ENCODE assay signal across 38 cellular contexts in the genomic region with DNA sequence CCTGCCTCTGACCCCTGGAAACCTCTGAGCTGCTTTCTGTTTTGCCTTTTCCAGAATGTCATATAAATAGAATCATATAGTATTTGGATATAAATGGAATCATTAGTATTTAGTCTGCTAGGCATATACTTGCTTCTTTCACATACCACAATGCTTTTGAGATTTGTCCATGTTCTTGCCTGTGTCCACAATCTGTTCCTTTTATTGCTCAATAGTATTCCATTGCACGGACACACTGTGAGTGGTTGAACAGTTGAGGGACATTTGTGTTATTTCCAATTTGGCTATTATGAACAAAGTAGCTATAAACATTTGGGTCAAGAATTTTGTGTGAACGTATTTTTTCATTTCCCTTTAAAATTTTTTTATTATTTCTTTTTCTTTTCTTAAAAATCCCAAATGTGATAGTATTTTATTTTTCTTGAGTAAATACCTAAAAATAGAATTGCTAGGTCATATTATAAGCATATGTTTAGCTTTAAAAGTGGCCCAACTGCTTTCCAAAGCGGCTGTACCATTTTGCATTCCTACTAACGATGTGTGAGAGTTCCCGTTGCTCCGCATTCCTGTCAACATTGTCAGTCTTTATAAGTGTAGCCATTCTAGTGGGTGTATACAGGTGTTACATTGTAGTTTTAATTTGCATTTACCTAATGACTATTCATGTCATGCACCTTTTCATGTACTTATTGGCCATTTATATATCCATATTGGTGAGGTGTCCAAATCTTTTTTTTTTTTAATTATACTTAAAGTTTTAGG. TPM values are rescaled to one million over a fixed set of nuclear protein-coding genes. Genes with fewer than 3 reads are reported as not detected.
"Had no signal": no experiment of that assay in that cellular context is flagged by ENCODE, and none has a peak within 500 bp of the region (broad histone marks: within the 10 kb centered on the region; RNA-seq: fewer than 3 reads in every experiment).

No MANE protein-coding gene starts in this region.

- H3K9me3 Mint-ChIP-seq: activated B cell treated with CpG ODN at 0.5 μM for 24 hours; activated CD8-positive, alpha-beta T cell treated with anti-CD3 and anti-CD28 coated beads for 36 hours; activated T-helper 17 cell treated with anti-CD3 and anti-CD28 coated beads, Interleukin-2, amount 50 U/mL, for 72 hours; T-cell; T-helper 1 cell treated with Interleukin-12 subunit alpha and Interleukin-12 subunit beta and Interleukin-4 antibody, amounts not matched to agents 30 μg/mL and 1 μg/mL, for 36 hours had no signal

- H3K27ac ChIP-seq: brain microvascular endothelial cell, cardiac muscle cell, colonic mucosa, esophagus muscularis mucosa, foreskin keratinocyte, gastroesophageal sphincter, WERI-Rb-1 had no signal

- H3K27me3 Mint-ChIP-seq: activated B cell treated with CpG ODN at 0.5 μM for 24 hours; activated CD8-positive, alpha-beta T cell treated with anti-CD3 and anti-CD28 coated beads for 36 hours; activated naive CD8-positive, alpha-beta T cell; activated T-helper 17 cell treated with anti-CD3 and anti-CD28 coated beads, Interleukin-2, amount 50 U/mL, for 72 hours had no signal

- H3K4me3 ChIP-seq: cardiac muscle cell, colonic mucosa, esophagus muscularis mucosa, gastroesophageal sphincter had no signal

- H3K36me3 ChIP-seq: brain microvascular endothelial cell, cardiac muscle cell, colonic mucosa, esophagus muscularis mucosa, gastroesophageal sphincter, WERI-Rb-1 had no signal

- H3K9me3 ChIP-seq: colonic mucosa, esophagus muscularis mucosa, gastroesophageal sphincter had no signal

- DNase-seq: activated B cell treated with CpG ODN at 0.5 μM for 24 hours; activated CD4-positive, alpha-beta T cell treated with anti-CD3 and anti-CD28 coated beads for 48 hours; activated CD4-positive, alpha-beta T cell treated with anti-CD3 and anti-CD28 coated beads, Interleukin-2, amount 50 U/mL, for 1 hour; activated CD4-positive, alpha-beta T cell treated with anti-CD3 and anti-CD28 coated beads, Interleukin-2, amount 50 U/mL, for 48 hours; activated CD8-positive, alpha-beta memory T cell treated with anti-CD3 and anti-CD28 coated beads for 24 hours; activated CD8-positive, alpha-beta T cell treated with anti-CD3 and anti-CD28 coated beads for 36 hours; activated effector memory CD4-positive, alpha-beta T cell treated with Interleukin-2 at 50 U/mL for 16 hours; activated gamma-delta T cell treated with Interleukin-2 at 50 U/mL for 16 hours; activated naive CD4-positive, alpha-beta T cell treated with anti-CD3 and anti-CD28 coated beads, Interleukin-2, amount 50 U/mL, for 16 hours; activated naive CD4-positive, alpha-beta T cell treated with Interleukin-2 at 50 U/mL for 16 hours; activated T-cell treated with anti-CD3 and anti-CD28 coated beads, Interleukin-2, amount 50 U/mL, for 1 hour; amniotic stem cell; anterior cingulate cortex; brain microvascular endothelial cell; central memory CD4-positive, alpha-beta T cell; cerebellar nuclear complex; colonic mucosa; effector CD8-positive, alpha-beta T cell; foreskin keratinocyte; SW 1271; T-cell; T-helper 9 cell; WERI-Rb-1 had no signal

- H3K36me3 Mint-ChIP-seq: activated naive CD8-positive, alpha-beta T cell; T-cell had no signal

- H3K27me3 ChIP-seq: brain microvascular endothelial cell, cardiac muscle cell, colonic mucosa, foreskin keratinocyte had no signal

- H3K4me3 Mint-ChIP-seq: activated B cell treated with CpG ODN at 0.5 μM for 24 hours; activated CD8-positive, alpha-beta T cell treated with anti-CD3 and anti-CD28 coated beads for 36 hours; activated naive CD8-positive, alpha-beta T cell; activated T-helper 17 cell treated with anti-CD3 and anti-CD28 coated beads, Interleukin-2, amount 50 U/mL, for 72 hours; T-cell; T-helper 1 cell treated with Interleukin-12 subunit alpha and Interleukin-12 subunit beta and Interleukin-4 antibody, amounts not matched to agents 30 μg/mL and 1 μg/mL, for 36 hours had no signal

- H3K27ac Mint-ChIP-seq: activated B cell treated with CpG ODN at 0.5 μM for 24 hours; activated CD8-positive, alpha-beta T cell treated with anti-CD3 and anti-CD28 coated beads for 36 hours; activated naive CD8-positive, alpha-beta T cell; activated T-helper 17 cell treated with anti-CD3 and anti-CD28 coated beads, Interleukin-2, amount 50 U/mL, for 72 hours; T-cell; T-helper 1 cell treated with Interleukin-12 subunit alpha and Interleukin-12 subunit beta and Interleukin-4 antibody, amounts not matched to agents 30 μg/mL and 1 μg/mL, for 36 hours had no signal

- H3K4me1 ChIP-seq: colonic mucosa, esophagus muscularis mucosa, foreskin keratinocyte, gastroesophageal sphincter had no signal

- FAIRE-seq: astrocyte, endometrium, endothelial cell of umbilical vein had no signal

- ATAC-seq: activated CD4-positive, CD25-positive, alpha-beta regulatory T cell treated with anti-CD3 and anti-CD28 coated beads, Interleukin-2, amount 50 U/mL, for 24 hours; activated CD8-positive, alpha-beta T cell treated with anti-CD3 and anti-CD28 coated beads for 36 hours; activated T-helper 17 cell treated with anti-CD3 and anti-CD28 coated beads, Interleukin-2, amount 50 U/mL, for 72 hours; foreskin keratinocyte; gastroesophageal sphincter; T-cell had no signal

RNA-seq across cellular contexts. Expression of gene SMCO1, which starts 26.7 kb away (rescaled TPM):
- total RNA-seq: activated B cell treated with CpG ODN at 0.5 μM for 24 hours; activated CD8-positive, alpha-beta T cell treated with anti-CD3 and anti-CD28 coated beads for 36 hours; activated T-helper 17 cell treated with anti-CD3 and anti-CD28 coated beads, Interleukin-2, amount 50 U/mL, for 72 hours; astrocyte; colonic mucosa; dermis microvascular lymphatic vessel endothelial cell; endothelial cell of umbilical vein; epithelial cell of proximal tubule; esophagus muscularis mucosa; foreskin keratinocyte; gastroesophageal sphincter; glomerular endothelial cell; T-cell; T-helper 2 cell treated with Interferon-gamma antibody and Interleukin-4, amounts not matched to agents 100 ng/mL and 5 ng/mL, for 36 hours had no signal
- polyA plus RNA-seq: adipose tissue, endothelial cell of umbilical vein, foreskin keratinocyte had no signal
